In the genomic region with DNA sequence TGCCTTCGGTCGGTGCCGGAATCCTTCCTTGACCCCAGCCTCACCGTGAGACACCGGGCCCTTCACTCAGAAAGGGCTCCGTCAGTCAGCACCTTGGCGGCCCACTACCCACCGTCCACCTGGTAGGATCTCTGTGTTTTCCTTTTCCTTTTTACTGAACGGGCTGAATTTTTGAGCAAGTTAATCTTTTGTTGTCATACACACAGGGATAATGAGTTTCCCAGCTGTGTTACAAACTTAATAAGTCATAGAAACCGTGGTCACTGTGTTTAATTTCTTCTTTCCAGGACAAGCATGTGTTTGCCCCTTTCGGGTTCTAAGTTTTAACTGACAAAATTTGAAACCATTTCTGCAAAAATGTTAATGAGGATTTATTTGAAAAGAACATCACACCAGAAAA, we compare ENCODE assay signal across 25 cellular contexts. TPM values are rescaled to one million over a fixed set of nuclear protein-coding genes. Genes with fewer than 3 reads are reported as not detected.
"Had no signal": no experiment of that assay in that cellular context is flagged by ENCODE, and none has a peak within 500 bp of the region (broad histone marks: within the 10 kb centered on the region; RNA-seq: fewer than 3 reads in every experiment).

No MANE protein-coding gene starts in this region.

- H3K9me3 ChIP-seq: left lung, lower lobe of right lung, ovary, testis, tibial artery had no signal

- H3K4me1 ChIP-seq: foreskin keratinocyte, left lung, lower lobe of right lung, stomach, tibial artery had no signal

- H3K4me3 ChIP-seq: dorsolateral prefrontal cortex, hepatocyte, left lung, lower lobe of right lung, ovary, testis, tibial artery had no signal

- ATAC-seq: foreskin keratinocyte; left lung; lower lobe of right lung; natural killer cell; sciatic nerve; stimulated activated effector memory CD8-positive, alpha-beta T cell treated with anti-CD3 and anti-CD28 coated beads, Interleukin-12 subunit alpha, Interleukin-12 subunit beta, amount 100 ng/mL, for 72 hours had no signal

- H3K36me3 ChIP-seq: left lung, lower lobe of right lung, ovary, stomach, tibial artery had no signal

- H3K27me3 ChIP-seq: foreskin keratinocyte, hepatocyte, ovary, stomach, testis had no signal

- DNase-seq: central memory CD4-positive, alpha-beta T cell; dorsolateral prefrontal cortex; effector CD4-positive, alpha-beta T cell; foreskin keratinocyte; kidney; left lung; lower lobe of right lung; natural killer cell; occipital lobe; ovary; posterior cingulate gyrus; retina; stimulated activated CD4-positive, alpha-beta T cell treated with anti-CD3 and anti-CD28 coated beads, Interleukin-2, amount 100 ng/mL, for 24 hours; stimulated activated CD4-positive, alpha-beta T cell treated with anti-CD3 and anti-CD28 coated beads, Interleukin-4, amount 100 ng/mL, for 24 hours; stimulated activated naive CD4-positive, alpha-beta T cell treated with Interleukin-2 at 50 U/mL for 16 hours; stomach; substantia nigra; testis; tibial artery had no signal

- H3K27ac ChIP-seq: dorsolateral prefrontal cortex, foreskin keratinocyte, hepatocyte, left lung, lower lobe of right lung, ovary, stomach, testis, tibial artery had no signal

- H3K4me2 ChIP-seq: hepatocyte had no signal

RNA-seq across cellular contexts. Expression of a gene that starts 39.0 kb away (rescaled TPM):
- total RNA-seq: fibroblast of lung, foreskin keratinocyte, hepatocyte, kidney, natural killer cell, occipital lobe, pulmonary artery endothelial cell had no signal
- polyA plus RNA-seq: fibroblast of lung, foreskin keratinocyte, neural cell had no signal
